ENCODE assay signal across 1 cellular context in genomic region chr10:133308431-133309110, GRCh38.
TF ChIP-seq lines count a peak whose summit lies in the region.

Gene TUBGCP2 (minus strand): TSS chr10:133308872. CDS start chr10:133302941, 5,931 bp downstream.
A gene with protein sequence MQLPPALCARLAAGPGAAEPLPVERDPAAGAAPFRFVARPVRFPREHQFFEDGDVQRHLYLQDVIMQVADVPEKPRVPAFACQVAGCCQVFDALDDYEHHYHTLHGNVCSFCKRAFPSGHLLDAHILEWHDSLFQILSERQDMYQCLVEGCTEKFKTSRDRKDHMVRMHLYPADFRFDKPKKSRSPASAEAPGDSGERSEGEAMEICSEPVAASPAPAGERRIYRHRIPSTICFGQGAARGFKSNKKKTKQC (plus strand): TSS chr10:133308914. CDS start chr10:133308944, 30 bp downstream.

TF ChIP-seq in HepG2, 621 proteins besides CTCF, POLR2A, EP300 and RAD21 (continued from another document and continues in another):
- TF ChIP-seq ZNF138 (CRISPR knock-in tag; IDR thresholded peaks at IDR 0.05; ENCODE audit: low read depth) (no peak), ZNF264 (CRISPR knock-in tag; IDR thresholded peaks at IDR 0.05) (no peak), MXI1 (IDR thresholded peaks at IDR 0.05; ENCODE audit: borderline replicate concordance, low read depth, low read length) (no peak), SNRNP70 (IDR thresholded peaks at IDR 0.05; ENCODE audit: low read depth, low read length) (no peak), HOXA5 (CRISPR knock-in tag; IDR thresholded peaks at IDR 0.05) (no peak), ZBTB20 (CRISPR knock-in tag; IDR thresholded peaks at IDR 0.05; ENCODE audit: borderline replicate concordance, low read depth) (no peak), ZNF234 (CRISPR knock-in tag; conservative IDR thresholded peaks at IDR 0.05) (0 out of 2 replicates have a peak, but pooled peaks have one; percentile 28), SCMH1 (CRISPR knock-in tag; IDR thresholded peaks at IDR 0.05; ENCODE audit: borderline replicate concordance) (no peak), ZNF781 (CRISPR knock-in tag; IDR thresholded peaks at IDR 0.05; ENCODE audit: borderline replicate concordance, not compliant biosample characterization) (no peak), ZNF773 (CRISPR knock-in tag; IDR thresholded peaks at IDR 0.05; ENCODE audit: borderline replicate concordance) (no peak), BCL3 (CRISPR knock-in tag; IDR thresholded peaks at IDR 0.05) (peak; percentile 70), GATAD2A (CRISPR knock-in tag; IDR thresholded peaks at IDR 0.05) (no peak), KLF9 (CRISPR knock-in tag; IDR thresholded peaks at IDR 0.05; ENCODE audit: low read depth) (no peak), ARNT (IDR thresholded peaks at IDR 0.05) (no peak), PBX2 (CRISPR knock-in tag; IDR thresholded peaks at IDR 0.05) (no peak), MED1 (CRISPR knock-in tag; IDR thresholded peaks at IDR 0.05) (no peak), ATF3 (CRISPR knock-in tag; IDR thresholded peaks at IDR 0.05) (peak; percentile 51; the same call in 1 of the 2 replicates), ZBTB40 (IDR thresholded peaks at IDR 0.05) (no peak), ZBTB40 (CRISPR knock-in tag; IDR thresholded peaks at IDR 0.05) (peak; percentile 26; the same call in 1 of the 2 replicates), FOXJ3 (CRISPR knock-in tag; IDR thresholded peaks at IDR 0.05; ENCODE audit: borderline replicate concordance) (no peak), HMG20B (CRISPR knock-in tag; conservative IDR thresholded peaks at IDR 0.05) (no peak), MBNL3 (CRISPR knock-in tag; conservative IDR thresholded peaks at IDR 0.05) (no peak), ZFY (CRISPR knock-in tag; IDR thresholded peaks at IDR 0.05) (peak; percentile 98), ZSCAN9 (CRISPR knock-in tag; IDR thresholded peaks at IDR 0.05; ENCODE audit: borderline replicate concordance) (no peak), KDM4B (CRISPR knock-in tag; IDR thresholded peaks at IDR 0.05) (no peak), MIER2 (CRISPR knock-in tag; IDR thresholded peaks at IDR 0.05) (no peak), ZMYM4 (CRISPR knock-in tag; IDR thresholded peaks at IDR 0.05) (peak; percentile 64), ZNF530 (CRISPR knock-in tag; IDR thresholded peaks at IDR 0.05; ENCODE audit: low read depth) (no peak), CBX1 (IDR thresholded peaks at IDR 0.05; ENCODE audit: low read depth) (no peak), KLF12 (CRISPR knock-in tag; IDR thresholded peaks at IDR 0.05; ENCODE audit: borderline replicate concordance) (0 out of 2 replicates have a peak, but pooled peaks have one; percentile 20), ELF4 (CRISPR knock-in tag; IDR thresholded peaks at IDR 0.05; ENCODE audit: borderline replicate concordance) (no peak), GMEB1 (CRISPR knock-in tag; IDR thresholded peaks at IDR 0.05; ENCODE audit: borderline replicate concordance) (0 out of 2 replicates have a peak, but pooled peaks have one; percentile 18), SMARCC2 (IDR thresholded peaks at IDR 0.05) (no peak), MTERF4 (CRISPR knock-in tag; IDR thresholded peaks at IDR 0.05) (no peak)
- TF ChIP-seq, protein P1, sequence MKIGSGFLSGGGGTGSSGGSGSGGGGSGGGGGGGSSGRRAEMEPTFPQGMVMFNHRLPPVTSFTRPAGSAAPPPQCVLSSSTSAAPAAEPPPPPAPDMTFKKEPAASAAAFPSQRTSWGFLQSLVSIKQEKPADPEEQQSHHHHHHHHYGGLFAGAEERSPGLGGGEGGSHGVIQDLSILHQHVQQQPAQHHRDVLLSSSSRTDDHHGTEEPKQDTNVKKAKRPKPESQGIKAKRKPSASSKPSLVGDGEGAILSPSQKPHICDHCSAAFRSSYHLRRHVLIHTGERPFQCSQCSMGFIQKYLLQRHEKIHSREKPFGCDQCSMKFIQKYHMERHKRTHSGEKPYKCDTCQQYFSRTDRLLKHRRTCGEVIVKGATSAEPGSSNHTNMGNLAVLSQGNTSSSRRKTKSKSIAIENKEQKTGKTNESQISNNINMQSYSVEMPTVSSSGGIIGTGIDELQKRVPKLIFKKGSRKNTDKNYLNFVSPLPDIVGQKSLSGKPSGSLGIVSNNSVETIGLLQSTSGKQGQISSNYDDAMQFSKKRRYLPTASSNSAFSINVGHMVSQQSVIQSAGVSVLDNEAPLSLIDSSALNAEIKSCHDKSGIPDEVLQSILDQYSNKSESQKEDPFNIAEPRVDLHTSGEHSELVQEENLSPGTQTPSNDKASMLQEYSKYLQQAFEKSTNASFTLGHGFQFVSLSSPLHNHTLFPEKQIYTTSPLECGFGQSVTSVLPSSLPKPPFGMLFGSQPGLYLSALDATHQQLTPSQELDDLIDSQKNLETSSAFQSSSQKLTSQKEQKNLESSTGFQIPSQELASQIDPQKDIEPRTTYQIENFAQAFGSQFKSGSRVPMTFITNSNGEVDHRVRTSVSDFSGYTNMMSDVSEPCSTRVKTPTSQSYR (CRISPR knock-in tag; IDR thresholded peaks at IDR 0.05; ENCODE audit: borderline replicate concordance): no peak; the same call in 1 of the 2 replicates
- TF ChIP-seq, protein P2, sequence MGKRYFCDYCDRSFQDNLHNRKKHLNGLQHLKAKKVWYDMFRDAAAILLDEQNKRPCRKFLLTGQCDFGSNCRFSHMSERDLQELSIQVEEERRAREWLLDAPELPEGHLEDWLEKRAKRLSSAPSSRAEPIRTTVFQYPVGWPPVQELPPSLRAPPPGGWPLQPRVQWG (CRISPR knock-in tag; IDR thresholded peaks at IDR 0.05; ENCODE audit: borderline replicate concordance, low read depth): no peak
- TF ChIP-seq, protein P3, sequence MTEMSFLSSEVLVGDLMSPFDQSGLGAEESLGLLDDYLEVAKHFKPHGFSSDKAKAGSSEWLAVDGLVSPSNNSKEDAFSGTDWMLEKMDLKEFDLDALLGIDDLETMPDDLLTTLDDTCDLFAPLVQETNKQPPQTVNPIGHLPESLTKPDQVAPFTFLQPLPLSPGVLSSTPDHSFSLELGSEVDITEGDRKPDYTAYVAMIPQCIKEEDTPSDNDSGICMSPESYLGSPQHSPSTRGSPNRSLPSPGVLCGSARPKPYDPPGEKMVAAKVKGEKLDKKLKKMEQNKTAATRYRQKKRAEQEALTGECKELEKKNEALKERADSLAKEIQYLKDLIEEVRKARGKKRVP (CRISPR knock-in tag; IDR thresholded peaks at IDR 0.05): peak in 1 of 2 experiments; percentile 48; a peak in 1 of 4 replicates
- TF ChIP-seq, protein P4, sequence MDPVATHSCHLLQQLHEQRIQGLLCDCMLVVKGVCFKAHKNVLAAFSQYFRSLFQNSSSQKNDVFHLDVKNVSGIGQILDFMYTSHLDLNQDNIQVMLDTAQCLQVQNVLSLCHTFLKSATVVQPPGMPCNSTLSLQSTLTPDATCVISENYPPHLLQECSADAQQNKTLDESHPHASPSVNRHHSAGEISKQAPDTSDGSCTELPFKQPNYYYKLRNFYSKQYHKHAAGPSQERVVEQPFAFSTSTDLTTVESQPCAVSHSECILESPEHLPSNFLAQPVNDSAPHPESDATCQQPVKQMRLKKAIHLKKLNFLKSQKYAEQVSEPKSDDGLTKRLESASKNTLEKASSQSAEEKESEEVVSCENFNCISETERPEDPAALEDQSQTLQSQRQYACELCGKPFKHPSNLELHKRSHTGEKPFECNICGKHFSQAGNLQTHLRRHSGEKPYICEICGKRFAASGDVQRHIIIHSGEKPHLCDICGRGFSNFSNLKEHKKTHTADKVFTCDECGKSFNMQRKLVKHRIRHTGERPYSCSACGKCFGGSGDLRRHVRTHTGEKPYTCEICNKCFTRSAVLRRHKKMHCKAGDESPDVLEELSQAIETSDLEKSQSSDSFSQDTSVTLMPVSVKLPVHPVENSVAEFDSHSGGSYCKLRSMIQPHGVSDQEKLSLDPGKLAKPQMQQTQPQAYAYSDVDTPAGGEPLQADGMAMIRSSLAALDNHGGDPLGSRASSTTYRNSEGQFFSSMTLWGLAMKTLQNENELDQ (CRISPR knock-in tag; IDR thresholded peaks at IDR 0.05; ENCODE audit: borderline replicate concordance): no peak
